ENCODE assay signal across 19 cellular contexts in the genomic region with DNA sequence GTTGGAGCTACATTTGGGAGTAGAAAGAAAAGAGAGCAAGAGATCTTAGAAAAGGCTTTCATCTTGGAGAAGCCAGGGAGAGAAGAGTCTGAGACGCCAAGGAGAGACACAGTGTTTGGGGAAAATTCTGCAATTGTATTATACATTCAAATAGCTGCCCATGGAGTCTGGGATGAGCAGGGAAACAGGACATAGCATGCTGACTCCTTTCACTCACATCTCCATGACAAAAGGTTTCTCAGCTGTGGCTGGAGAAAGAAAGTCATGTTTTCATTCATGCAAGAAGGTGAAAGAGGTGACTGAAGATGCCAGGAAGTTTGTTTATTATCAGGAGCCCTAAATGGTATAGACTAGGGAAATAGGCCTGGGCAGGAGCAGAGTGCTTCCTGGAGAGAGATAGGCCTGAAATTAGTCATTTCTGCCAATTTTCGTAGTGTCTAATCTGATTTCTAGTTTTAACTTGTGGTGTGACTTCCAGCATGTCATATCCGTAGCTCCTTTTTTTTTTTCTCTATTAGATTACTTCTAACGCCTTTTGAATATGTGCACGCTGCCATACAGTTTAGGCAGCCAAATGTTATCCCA. TPM values are rescaled to one million over a fixed set of nuclear protein-coding genes. Genes with fewer than 3 reads are reported as not detected.
DNase-seq lines count a peak whose midpoint lies in the region; ATAC-seq and TF ChIP-seq lines count a peak whose summit lies in the region.
"Had no signal": no experiment of that assay in that cellular context is flagged by ENCODE, and none has a peak within 500 bp of the region (broad histone marks: within the 10 kb centered on the region; RNA-seq: fewer than 3 reads in every experiment).

No MANE protein-coding gene starts in this region.

- H3K27me3 Mint-ChIP-seq in activated T-helper 17 cell treated with anti-CD3 and anti-CD28 coated beads, Interleukin-2, amount 50 U/mL, for 72 hours = peaks cover 6% of the 10 kb centered on the region
- peaks cover 0 to 2% of the 10 kb centered on the region in 2 donors for H3K27me3 Mint-ChIP-seq in natural killer cell (ENCODE audit: low read depth in 2 of 2)

- peaks cover 12% of the 10 kb centered on the region for H3K4me1 Mint-ChIP-seq in activated T-helper 17 cell treated with anti-CD3 and anti-CD28 coated beads, Interleukin-2, amount 50 U/mL, for 72 hours
- H3K4me1 Mint-ChIP-seq in natural killer cell = peaks cover 4% of the 10 kb centered on the region in 2 donors

- peak overlapping the region; percentile 5 for H3K4me3 Mint-ChIP-seq in activated T-helper 17 cell treated with anti-CD3 and anti-CD28 coated beads, Interleukin-2, amount 50 U/mL, for 72 hours
- no peak overlapping the region for H3K4me3 Mint-ChIP-seq in natural killer cell
- H3K4me3 Mint-ChIP-seq: HFFc6 had no signal

- H3K4me3 ChIP-seq in HUES64 (ENCODE audit: low read length) (no peak overlapping the region), iPS-18a (ENCODE audit: low read length) (peak overlapping the region; percentile 3), neutrophil (ENCODE audit: low read depth in 1 of 2, low read length in 1 of 2) (no peak overlapping the region), lower lobe of right lung (no peak overlapping the region)

- intact Hi-C loops in natural killer cell (cut with micrococcal nuclease) (no loop called here), lower lobe of right lung (cut with DNase I) (no loop called here)

- H3K27ac Mint-ChIP-seq in activated T-helper 17 cell treated with anti-CD3 and anti-CD28 coated beads, Interleukin-2, amount 50 U/mL, for 72 hours = peak overlapping the region; percentile 58
- H3K27ac Mint-ChIP-seq in natural killer cell = no peak overlapping the region
- H3K27ac Mint-ChIP-seq: HFFc6 had no signal

- H3K36me3 ChIP-seq in HUES64 (ENCODE audit: insufficient read depth, low read length) (no peaks in the 10 kb centered on the region), iPS-18a (ENCODE audit: control insufficient read depth, low read depth, low read length) (no peaks in the 10 kb centered on the region), neutrophil (peaks cover 96% of the 10 kb centered on the region), lower lobe of right lung (peaks cover under 1% of the 10 kb centered on the region)

- H3K27me3 ChIP-seq in HUES64 (ENCODE audit: insufficient read depth, low read length) (no peaks in the 10 kb centered on the region), iPS-18a (ENCODE audit: control insufficient read depth, insufficient read depth, low read length) (no peaks in the 10 kb centered on the region), neutrophil (no peaks in the 10 kb centered on the region), lower lobe of right lung (ENCODE audit: low read depth) (no peaks in the 10 kb centered on the region)

- no peaks in the 10 kb centered on the region for H3K36me3 Mint-ChIP-seq in activated T-helper 17 cell treated with anti-CD3 and anti-CD28 coated beads, Interleukin-2, amount 50 U/mL, for 72 hours (ENCODE audit: low read depth)
- no peaks in the 10 kb centered on the region for H3K36me3 Mint-ChIP-seq in natural killer cell

- no peaks in the 10 kb centered on the region for H3K9me3 Mint-ChIP-seq in activated T-helper 17 cell treated with anti-CD3 and anti-CD28 coated beads, Interleukin-2, amount 50 U/mL, for 72 hours
- H3K9me3 Mint-ChIP-seq in natural killer cell = no peaks in the 10 kb centered on the region
- H3K9me3 Mint-ChIP-seq: HFFc6 had no signal

- no peak overlapping the region for H3K9ac ChIP-seq in HUES64 (ENCODE audit: low read depth, low read length)
- H3K9ac ChIP-seq in iPS-18a (ENCODE audit: low read length) = no peak overlapping the region

- peak; percentile 76 for ATAC-seq in activated T-helper 17 cell treated with anti-CD3 and anti-CD28 coated beads, Interleukin-2, amount 50 U/mL, for 72 hours (replicated peaks)
- ATAC-seq in natural killer cell = no peak
- ATAC-seq in lower lobe of right lung = no peak

- WGBS in HUES64 = 59% methylated on average over 4 of the region's 5 CpGs

- H3K4me1 ChIP-seq in HUES64 (ENCODE audit: insufficient read depth, low read length) = peaks cover 20% of the 10 kb centered on the region
- peaks cover 21% of the 10 kb centered on the region for H3K4me1 ChIP-seq in iPS-18a (ENCODE audit: control insufficient read depth, low read depth, low read length)
- H3K4me1 ChIP-seq in neutrophil (ENCODE audit: control insufficient read depth in 1 of 2, insufficient read depth in 1 of 2, low read depth in 1 of 2, low read length in 1 of 2) = peaks cover 0 to 3% of the 10 kb centered on the region in 2 experiments
- peaks cover 12% of the 10 kb centered on the region for H3K4me1 ChIP-seq in lower lobe of right lung

- H3K9me3 ChIP-seq in HUES64 (ENCODE audit: insufficient read depth, low read depth, low read length) (no peaks in the 10 kb centered on the region), iPS-18a (ENCODE audit: control insufficient read depth, low read depth, low read length) (no peaks in the 10 kb centered on the region), neutrophil (no peaks in the 10 kb centered on the region), lower lobe of right lung (no peaks in the 10 kb centered on the region)

- H3K27ac ChIP-seq in HUES64 (ENCODE audit: low read depth, low read length) = peak overlapping the region; percentile 17; the same call in 1 of the 2 replicates
- H3K27ac ChIP-seq in iPS-18a (ENCODE audit: low read length) = no peak overlapping the region
- H3K27ac ChIP-seq in neutrophil = peak overlapping the region; percentile 13
- no peak overlapping the region for H3K27ac ChIP-seq in lower lobe of right lung
- H3K27ac ChIP-seq: C4-2B had no signal

- TF ChIP-seq CTCF in neutrophil (IDR thresholded peaks at IDR 0.05) (no peak), natural killer cell (IDR thresholded peaks at IDR 0.05) (no peak), lower lobe of right lung (IDR thresholded peaks at IDR 0.05) (no peak)

- DNase-seq in natural killer cell (no peak), lower lobe of right lung (no peak)
- DNase-seq in NK-92 treated with Interleukin-12 subunit alpha and Interleukin-12 subunit beta, amount 100 ng/mL, for 24 hours (lab: John Stamatoyannopoulos, UW) = no peak
- DNase-seq: DMS 273 treated with DMSO at 0.1 percent for 48 hours, GF-D8, GOT3, HFFc6, IMR-90, Kasumi-1, MM.1S, NCI-H1092 treated with DMSO at 0.1 percent for 48 hours, NCI-H2081 treated with DMSO at 0.1 percent for 48 hours, NCI-H524, SHP77 treated with DMSO at 0.1 percent for 48 hours had no signal

RNA-seq across cellular contexts. Expression of gene ACP3, which starts 34.1 kb away (rescaled TPM):
- 1.2 TPM for polyA plus RNA-seq in HUES64 (2013, experiment 1 of 2)
- 2.3 TPM for polyA plus RNA-seq in HUES64 (2013, experiment 2 of 2)
- total RNA-seq in activated T-helper 17 cell treated with anti-CD3 and anti-CD28 coated beads, Interleukin-2, amount 50 U/mL, for 72 hours = not detected
- total RNA-seq in natural killer cell = 1 to 10 TPM in 2 of 3 donors, under 1 TPM in 1; 0.75 to 2.1 (median 1.7) TPM
- total RNA-seq in lower lobe of right lung = 19.9 TPM
- total RNA-seq: HFFc6 had no signal

Comparison
In these comparisons a context has a peak if more than half of its experiments do, and no peak if none do; other contexts are left out.
1. H3K27ac ChIP-seq: peak in HUES64 (single experiment) and neutrophil (single experiment); none in iPS-18a (single experiment) and lower lobe of right lung (single experiment).